25 cellular contexts compared by ENCODE assay signal in the genomic region with DNA sequence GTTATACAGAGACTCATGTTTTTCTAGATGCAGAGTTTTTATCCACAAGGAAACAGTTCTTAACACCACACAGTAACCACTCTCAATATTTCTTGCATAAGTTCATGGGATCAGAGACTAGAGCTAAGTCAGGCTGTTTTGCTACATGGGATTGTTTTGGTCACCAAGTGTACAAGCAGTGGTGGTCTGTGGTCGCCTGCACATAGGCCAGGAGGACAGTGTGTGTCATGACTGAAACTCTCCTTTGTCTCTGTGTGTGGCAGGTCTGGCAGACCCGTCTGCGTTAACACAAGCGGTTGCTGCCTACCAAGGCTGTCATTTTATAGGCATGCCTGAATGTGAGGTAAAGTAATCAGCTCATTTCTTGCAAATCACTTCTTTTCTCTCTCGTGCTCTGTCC. TPM values are rescaled to one million over a fixed set of nuclear protein-coding genes. Genes with fewer than 3 reads are reported as not detected.
A peak's percentile ranks its signal among the peaks of the same experiment; 100 is the strongest.
DNase-seq lines count a peak whose midpoint lies in the region; ATAC-seq, FAIRE-seq and TF ChIP-seq lines count a peak whose summit lies in the region.
"Had no signal": no experiment of that assay in that cellular context is flagged by ENCODE, and none has a peak within 500 bp of the region (broad histone marks: within the 10 kb centered on the region; RNA-seq: fewer than 3 reads in every experiment).

No MANE protein-coding gene starts in this region.

- peaks cover 87% of the 10 kb centered on the region for H3K36me3 Mint-ChIP-seq in CD4-positive, alpha-beta T cell (ENCODE audit: low read depth)
- peaks cover 0 to 48% (median 22%) of the 10 kb centered on the region in 3 donors for H3K36me3 Mint-ChIP-seq in immature natural killer cell
- H3K36me3 Mint-ChIP-seq in natural killer cell treated with Interleukin-12 subunit alpha and Interleukin-12 subunit beta and Interleukin-15 and Interleukin-18, amount 100 ng/mL, for 72 hours, result no peaks in the 10 kb centered on the region

- no peak for ATAC-seq in CD4-positive, alpha-beta T cell (ENCODE audit: poor library complexity)
- ATAC-seq in natural killer cell treated with Interleukin-12 subunit alpha and Interleukin-12 subunit beta and Interleukin-15 and Interleukin-18, amount 100 ng/mL, for 72 hours, result peak; percentile 64 to 65
- ATAC-seq in gastrocnemius medialis, result no peak
- ATAC-seq: activated CD8-positive, alpha-beta T cell treated with anti-CD3 and anti-CD28 coated beads for 36 hours had no signal

- no peaks in the 10 kb centered on the region for H3K9me3 ChIP-seq in CD4-positive, alpha-beta T cell (ENCODE audit: control insufficient read depth, low read length)
- H3K9me3 ChIP-seq in SJSA1 (replicated peaks) (no peaks in the 10 kb centered on the region), small intestine (ENCODE audit: control insufficient read depth, low read depth) (no peaks in the 10 kb centered on the region), gastrocnemius medialis (no peaks in the 10 kb centered on the region)
- H3K9me3 ChIP-seq: HAP-1, Peyer's patch, upper lobe of right lung had no signal

- POLR2A ChIA-PET in CD4-positive, alpha-beta T cell (lab: Charles Lee), result interaction anchor here (0.9 to 1.4 kb wide), 2 partner anchors 9 to 18 kb away, joined by 3 to 5 read pairs; no protein-coding TSS in a partner anchor

- H3K27ac Mint-ChIP-seq in CD4-positive, alpha-beta T cell, result peak overlapping the region; percentile 19
- peak overlapping the region; percentile 39 to 83 (median 65) for H3K27ac Mint-ChIP-seq in immature natural killer cell
- H3K27ac Mint-ChIP-seq in natural killer cell treated with Interleukin-12 subunit alpha and Interleukin-12 subunit beta and Interleukin-15 and Interleukin-18, amount 100 ng/mL, for 72 hours, result peak overlapping the region in 1 of 2 donors; percentile 13
- H3K27ac Mint-ChIP-seq: activated CD8-positive, alpha-beta T cell treated with anti-CD3 and anti-CD28 coated beads for 36 hours had no signal

- in situ Hi-C loops in gastrocnemius medialis (cut with MboI; ENCODE audit: low sequenced_read_pairs in 4 of 4), result loop anchor here in 2 of 4 donors (10.0 kb wide), 2 partner anchors 141 to 151 kb away; no protein-coding TSS in a partner anchor

- no peak for TF ChIP-seq CTCF in CD4-positive, alpha-beta T cell (IDR thresholded peaks at IDR 0.05)
- TF ChIP-seq CTCF in gastrocnemius medialis (IDR thresholded peaks at IDR 0.05 in 4 of 5, conservative IDR thresholded peaks at IDR 0.05 in 1 of 5), result no peak

- peaks cover 66% of the 10 kb centered on the region for H3K36me3 ChIP-seq in SJSA1
- H3K36me3 ChIP-seq in small intestine (ENCODE audit: control insufficient read depth in 2 of 2, insufficient read depth in 2 of 2, low read length in 2 of 2), result peaks cover 6 to 12% of the 10 kb centered on the region in 2 donors
- peaks cover 0 to 8% of the 10 kb centered on the region in 2 donors for H3K36me3 ChIP-seq in gastrocnemius medialis
- H3K36me3 ChIP-seq: neural progenitor cell had no signal

- no peak overlapping the region for H3K4me3 Mint-ChIP-seq in CD4-positive, alpha-beta T cell
- H3K4me3 Mint-ChIP-seq in immature natural killer cell, result peak overlapping the region in 2 of 5 donors; percentile 2 to 19
- H3K4me3 Mint-ChIP-seq in natural killer cell treated with Interleukin-12 subunit alpha and Interleukin-12 subunit beta and Interleukin-15 and Interleukin-18, amount 100 ng/mL, for 72 hours, result no peak overlapping the region
- H3K4me3 Mint-ChIP-seq: activated CD8-positive, alpha-beta T cell treated with anti-CD3 and anti-CD28 coated beads for 36 hours; neural progenitor cell had no signal

- intact Hi-C loops in CD4-positive, alpha-beta T cell (cut with DNase I, micrococcal nuclease), result no loop called here
- intact Hi-C loops in gastrocnemius medialis (cut with DNase I; ENCODE audit: low total_unique reads), result no loop called here

- DNase-seq in CD4-positive, alpha-beta T cell, result no peak
- DNase-seq in SJSA1 (ENCODE audit: low read depth in 1 of 2, low spot score in 2 of 2) (peak; percentile 91 to 94), immature natural killer cell (no peak), dermis blood vessel endothelial cell (no peak), small intestine (no peak), RKO (ENCODE audit: low spot score) (no peak), gastrocnemius medialis (no peak)
- DNase-seq in natural killer cell treated with Interleukin-12 subunit alpha and Interleukin-12 subunit beta and Interleukin-15 and Interleukin-18, amount 100 ng/mL, for 72 hours (ENCODE audit: low spot score), result no peak
- DNase-seq: activated CD4-positive, alpha-beta T cell treated with anti-CD3 and anti-CD28 coated beads for 1 hour; activated CD8-positive, alpha-beta T cell treated with anti-CD3 and anti-CD28 coated beads for 36 hours; activated gamma-delta T cell; amygdala; left cardiac atrium; midbrain; NCI-H1092; NCI-H187 treated with DMSO at 0.1 percent for 48 hours; NCI-H2227 treated with DMSO at 0.1 percent for 48 hours; NCI-H69; Peyer's patch; T-helper 1 cell; upper lobe of right lung had no signal

- H3K9me3 Mint-ChIP-seq in CD4-positive, alpha-beta T cell, result no peaks in the 10 kb centered on the region
- no peaks in the 10 kb centered on the region for H3K9me3 Mint-ChIP-seq in immature natural killer cell
- no peaks in the 10 kb centered on the region for H3K9me3 Mint-ChIP-seq in natural killer cell treated with Interleukin-12 subunit alpha and Interleukin-12 subunit beta and Interleukin-15 and Interleukin-18, amount 100 ng/mL, for 72 hours
- H3K9me3 Mint-ChIP-seq: activated CD8-positive, alpha-beta T cell treated with anti-CD3 and anti-CD28 coated beads for 36 hours; neural progenitor cell had no signal

- H3K4me1 Mint-ChIP-seq in CD4-positive, alpha-beta T cell (ENCODE audit: low read depth), result peaks cover 39% of the 10 kb centered on the region
- H3K4me1 Mint-ChIP-seq in immature natural killer cell, result peaks cover 29 to 32% of the 10 kb centered on the region in 2 donors
- H3K4me1 Mint-ChIP-seq in natural killer cell treated with Interleukin-12 subunit alpha and Interleukin-12 subunit beta and Interleukin-15 and Interleukin-18, amount 100 ng/mL, for 72 hours (ENCODE audit: low read depth in 2 of 2), result peaks cover 17 to 29% of the 10 kb centered on the region in 2 donors

- no peak overlapping the region for H3K4me3 ChIP-seq in SJSA1
- H3K4me3 ChIP-seq in small intestine (ENCODE audit: low read depth in 1 of 2, low read length in 2 of 2), result no peak overlapping the region
- no peak overlapping the region for H3K4me3 ChIP-seq in gastrocnemius medialis
- H3K4me3 ChIP-seq: HAP-1, neural progenitor cell, Peyer's patch, upper lobe of right lung had no signal

- H3K27me3 Mint-ChIP-seq in CD4-positive, alpha-beta T cell, result no peaks in the 10 kb centered on the region
- no peaks in the 10 kb centered on the region for H3K27me3 Mint-ChIP-seq in immature natural killer cell (ENCODE audit: low read depth in 3 of 3)
- H3K27me3 Mint-ChIP-seq in natural killer cell treated with Interleukin-12 subunit alpha and Interleukin-12 subunit beta and Interleukin-15 and Interleukin-18, amount 100 ng/mL, for 72 hours, result no peaks in the 10 kb centered on the region
- H3K27me3 Mint-ChIP-seq: activated CD8-positive, alpha-beta T cell treated with anti-CD3 and anti-CD28 coated beads for 36 hours had no signal

- H3K27me3 ChIP-seq in CD4-positive, alpha-beta T cell (ENCODE audit: control insufficient read depth, insufficient read depth, low read length), result no peaks in the 10 kb centered on the region
- no peaks in the 10 kb centered on the region for H3K27me3 ChIP-seq in SJSA1 (replicated peaks)
- H3K27me3 ChIP-seq in small intestine (ENCODE audit: control insufficient read depth in 2 of 2, insufficient read depth in 2 of 2, low read length in 2 of 2), result no peaks in the 10 kb centered on the region
- H3K27me3 ChIP-seq in gastrocnemius medialis, result no peaks in the 10 kb centered on the region
- H3K27me3 ChIP-seq: neural progenitor cell, Peyer's patch, upper lobe of right lung had no signal

- no peak for FAIRE-seq in small intestine (lab: Jason Lieb, UNC)
- FAIRE-seq: D721Med, HepG2 had no signal

- H3K4me1 ChIP-seq in SJSA1 (replicated peaks) (peaks cover 72% of the 10 kb centered on the region), small intestine (ENCODE audit: control insufficient read depth in 2 of 2, insufficient read depth in 1 of 2, low read depth in 1 of 2, low read length in 1 of 2) (peaks cover 0 to 3% of the 10 kb centered on the region in 2 donors), gastrocnemius medialis (peaks cover 18 to 24% of the 10 kb centered on the region in 2 donors)
- H3K4me1 ChIP-seq: HAP-1 had no signal

- 76 to 84% (median 83%) methylated on average over 5 of the region's 5 CpGs for WGBS in small intestine, 3 donors

- no peak for TF ChIP-seq POLR2A in gastrocnemius medialis (IDR thresholded peaks at IDR 0.05)

- CTCF ChIA-PET in CD4-positive, alpha-beta T cell (lab: Charles Lee), result interaction anchor here (1.4 kb wide), 1 partner anchor 17 kb away, joined by 3 read pairs; no protein-coding TSS in a partner anchor

- no peak overlapping the region for H3K27ac ChIP-seq in CD4-positive, alpha-beta T cell (ENCODE audit: low read depth, low read length)
- H3K27ac ChIP-seq in SJSA1, result peak overlapping the region; percentile 86
- H3K27ac ChIP-seq in small intestine (ENCODE audit: low read depth in 1 of 2, low read length in 1 of 2), result no peak overlapping the region
- H3K27ac ChIP-seq in gastrocnemius medialis, result no peak overlapping the region
- H3K27ac ChIP-seq: neural progenitor cell, Peyer's patch, upper lobe of right lung had no signal

RNA-seq across cellular contexts. Expression of gene WRNIP1, which starts 18.9 kb away (rescaled TPM):
- total RNA-seq in CD4-positive, alpha-beta T cell, result 10 to 100 TPM; 22.4 to 25.2 TPM
- total RNA-seq in SJSA1 (2014; rRNA removed; shearing (Covaris generic)), result 122 and 130 TPM in 2 replicates
- polyA plus RNA-seq in immature natural killer cell, result 10 to 100 TPM; 25.5 to 43.3 (median 26.4) TPM
- 10 to 100 TPM; 54.5 to 57.8 TPM for total RNA-seq in natural killer cell treated with Interleukin-12 subunit alpha and Interleukin-12 subunit beta and Interleukin-15 and Interleukin-18, amount 100 ng/mL, for 72 hours
- total RNA-seq in dermis blood vessel endothelial cell, result 73.6 and 77.3 TPM in 2 replicates
- polyA plus RNA-seq in small intestine, result 10 to 100 TPM; 35.1 to 52.2 (median 45.4) TPM
- 10 to 100 TPM; 51.9 to 66.0 (median 57.3) TPM for total RNA-seq in gastrocnemius medialis

RNA-seq across cellular contexts. Expression of gene MYLK4, which starts 33.3 kb away (rescaled TPM):
- total RNA-seq in CD4-positive, alpha-beta T cell, result 1 to 10 TPM; 1.6 to 2.0 TPM
- total RNA-seq in SJSA1 (2014; rRNA removed; shearing (Covaris generic)), result 0.26 TPM in 1 of 2 replicates, not detected in the other
- under 1 TPM in 2 of 3 donors, not detected in 1; 0.09 to 0.17 TPM for polyA plus RNA-seq in immature natural killer cell
- total RNA-seq in natural killer cell treated with Interleukin-12 subunit alpha and Interleukin-12 subunit beta and Interleukin-15 and Interleukin-18, amount 100 ng/mL, for 72 hours, result under 1 TPM; 0.24 to 0.33 TPM
- 0.51 and 0.65 TPM in 2 replicates for total RNA-seq in dermis blood vessel endothelial cell
- under 1 TPM; under 0.01 to 0.37 (median 0.27) TPM for polyA plus RNA-seq in small intestine
- 10 to 100 TPM in 3 of 4 donors, 1 to 10 TPM in 1; 2.4 to 46.7 (median 26.9) TPM for total RNA-seq in gastrocnemius medialis

RNA-seq across cellular contexts. Expression of gene SERPINB1, which starts 57.6 kb away (rescaled TPM):
- 10 to 100 TPM; 58.3 to 58.4 TPM for total RNA-seq in CD4-positive, alpha-beta T cell
- 22.6 and 28.0 TPM in 2 replicates for total RNA-seq in SJSA1 (2014; rRNA removed; shearing (Covaris generic))
- 100 to 1,000 TPM; 108 to 164 (median 162) TPM for polyA plus RNA-seq in immature natural killer cell
- total RNA-seq in natural killer cell treated with Interleukin-12 subunit alpha and Interleukin-12 subunit beta and Interleukin-15 and Interleukin-18, amount 100 ng/mL, for 72 hours, result 100 to 1,000 TPM; 103 to 275 TPM
- total RNA-seq in dermis blood vessel endothelial cell, result 32.2 and 57.8 TPM in 2 replicates
- 100 to 1,000 TPM; 154 to 226 (median 169) TPM for polyA plus RNA-seq in small intestine
- 10 to 100 TPM; 14.0 to 29.9 (median 24.9) TPM for total RNA-seq in gastrocnemius medialis

Comparison
In these comparisons a context has a peak if more than half of its experiments do, and no peak if none do; other contexts are left out.
1. ATAC-seq: peak in natural killer cell treated with Interleukin-12 subunit alpha and Interleukin-12 subunit beta and Interleukin-15 and Interleukin-18, amount 100 ng/mL, for 72 hours (2 of 2); none in CD4-positive, alpha-beta T cell (single experiment) and gastrocnemius medialis (0 of 2).
2. DNase-seq: peak in SJSA1 (2 of 2); none in CD4-positive, alpha-beta T cell (0 of 10), immature natural killer cell (0 of 3), natural killer cell treated with Interleukin-12 subunit alpha and Interleukin-12 subunit beta and Interleukin-15 and Interleukin-18, amount 100 ng/mL, for 72 hours (single experiment), dermis blood vessel endothelial cell (single experiment), small intestine (single experiment), RKO (single experiment) and gastrocnemius medialis (0 of 2).